Comparison of ENCODE assay signal across 9 cellular contexts in genomic region chr4:154416183-154416543, GRCh38.
DNase-seq lines count a peak whose midpoint lies in the region; ATAC-seq and TF ChIP-seq lines count a peak whose summit lies in the region.
"Had no signal": no experiment of that assay in that cellular context is flagged by ENCODE, and none has a peak within 500 bp of the region (broad histone marks: within the 10 kb centered on the region; RNA-seq: fewer than 3 reads in every experiment).

No MANE protein-coding gene starts in this region.

- no peaks in the 10 kb centered on the region for H3K9me2 ChIP-seq in DOHH2 (replicated peaks; ENCODE audit: control insufficient read depth, low read length)

- no peaks in the 10 kb centered on the region for H3K9me3 ChIP-seq in DOHH2 (ENCODE audit: control insufficient read depth, insufficient read depth, low read length)
- no peaks in the 10 kb centered on the region for H3K9me3 ChIP-seq in mesodermal cell (ENCODE audit: control insufficient read depth, low read length)
- H3K9me3 ChIP-seq: SJSA1 had no signal

- H3K27me3 Mint-ChIP-seq in chondrocyte (ENCODE audit: low read depth): peaks cover 28% of the 10 kb centered on the region

- TF ChIP-seq CTCF in DOHH2 (IDR thresholded peaks at IDR 0.05; ENCODE audit: low read depth, low read length, poor library complexity, severe bottlenecking) (peak; percentile 17), chondrocyte (IDR thresholded peaks at IDR 0.05) (peak; percentile 13)

- H3K9me3 Mint-ChIP-seq in chondrocyte (ENCODE audit: low read depth): no peaks in the 10 kb centered on the region

- no peaks in the 10 kb centered on the region for H3K36me3 Mint-ChIP-seq in chondrocyte (ENCODE audit: low read depth)

- H4K20me1 ChIP-seq in DOHH2 (ENCODE audit: control insufficient read depth, insufficient read depth, low read depth, low read length): no peaks in the 10 kb centered on the region

- peak overlapping the region; percentile 87 for H3K4me3 Mint-ChIP-seq in chondrocyte (ENCODE audit: unreplicated experiment)

- peaks cover 15% of the 10 kb centered on the region; the same call in 1 of the 2 replicates for H3K27me3 ChIP-seq in DOHH2 (ENCODE audit: control insufficient read depth, low read length)

- peak; percentile 26 for ATAC-seq in GM19467 (IDR thresholded peaks at IDR 0.05; ENCODE audit: unreplicated experiment)

- H3F3A ChIP-seq in DOHH2 (ENCODE audit: control insufficient read depth, insufficient read depth): no peaks in the 10 kb centered on the region

- H3K4me1 ChIP-seq in DOHH2 (ENCODE audit: control insufficient read depth, low read length) (peaks cover 6% of the 10 kb centered on the region; the same call in 1 of the 2 replicates), mesodermal cell (ENCODE audit: control insufficient read depth, insufficient read depth, low read length, poor library complexity, severe bottlenecking) (peaks cover 6% of the 10 kb centered on the region)
- H3K4me1 ChIP-seq: SJSA1 had no signal

- WGBS in mesodermal cell (ENCODE audit: insufficient coverage in 2 of 2), 2 experiments: 1% methylated on average over 9 to 10 of the region's 10 CpGs

- H3K36me3 ChIP-seq in DOHH2 (ENCODE audit: control insufficient read depth, low read length): no peaks in the 10 kb centered on the region
- no peaks in the 10 kb centered on the region for H3K36me3 ChIP-seq in mesodermal cell (ENCODE audit: control insufficient read depth, insufficient read depth, low read length)
- H3K36me3 ChIP-seq: SJSA1 had no signal

- DNase-seq in HT-29 (ENCODE audit: low spot score) (peak; percentile 16), chondrocyte (ENCODE audit: low spot score) (no peak), medulla oblongata (ENCODE audit: extremely low spot score) (no peak), AG20443 (ENCODE audit: low spot score) (no peak), RPMI8226 (no peak)

- H3K79me2 ChIP-seq in DOHH2 (ENCODE audit: control insufficient read depth, low read length): no peaks in the 10 kb centered on the region

- H3K4me3 ChIP-seq in DOHH2 (ENCODE audit: low read length): peak overlapping the region; percentile 44
- peak overlapping the region; percentile 39 for H3K4me3 ChIP-seq in mesodermal cell (ENCODE audit: extremely low read depth, insufficient read depth, low read length, poor library complexity, severe bottlenecking)

- H3K27ac ChIP-seq in DOHH2 (ENCODE audit: low read depth, low read length) (no peak overlapping the region), mesodermal cell (ENCODE audit: low read depth, low read length, severe bottlenecking) (no peak overlapping the region)
- H3K27ac ChIP-seq: SJSA1 had no signal

- peak overlapping the region; percentile 41 for H3K4me2 ChIP-seq in DOHH2 (ENCODE audit: low read length)

- peak overlapping the region; percentile 65 for H3K27ac Mint-ChIP-seq in chondrocyte (ENCODE audit: unreplicated experiment)

- peaks cover 17% of the 10 kb centered on the region for H3K4me1 Mint-ChIP-seq in chondrocyte (ENCODE audit: low read depth)
